In genomic region chr3:60594025-60594424, GRCh38 we compare ENCODE assay signal across 9 cellular contexts.
DNase-seq lines count a peak whose midpoint lies in the region; ATAC-seq and TF ChIP-seq lines count a peak whose summit lies in the region.
"Had no signal": no experiment of that assay in that cellular context is flagged by ENCODE, and none has a peak within 500 bp of the region (broad histone marks: within the 10 kb centered on the region; RNA-seq: fewer than 3 reads in every experiment).

No MANE protein-coding gene starts in this region.

- no peak overlapping the region for H3K4me3 ChIP-seq in breast epithelium
- no peak overlapping the region for H3K4me3 ChIP-seq in thyroid gland (replicated peaks in 1 of 3)

- H3K4me1 Mint-ChIP-seq in activated naive CD4-positive, alpha-beta T cell treated with anti-CD3 and anti-CD28 coated beads for 36 hours (ENCODE audit: low read depth) = no peaks in the 10 kb centered on the region

- no peak for ATAC-seq in GM21723 (IDR thresholded peaks at IDR 0.05; ENCODE audit: unreplicated experiment)
- ATAC-seq: HCT116 had no signal

- H3K4me1 ChIP-seq in breast epithelium (no peaks in the 10 kb centered on the region), thyroid gland (no peaks in the 10 kb centered on the region)

- H3K27me3 ChIP-seq in breast epithelium (no peaks in the 10 kb centered on the region), thyroid gland (no peaks in the 10 kb centered on the region)

- no peaks in the 10 kb centered on the region for H3K36me3 Mint-ChIP-seq in activated naive CD4-positive, alpha-beta T cell treated with anti-CD3 and anti-CD28 coated beads for 36 hours (ENCODE audit: low read depth)

- CTCF ChIA-PET in activated naive CD4-positive, alpha-beta T cell treated with anti-CD3 and anti-CD28 coated beads for 36 hours (lab: Charles Lee) = no interaction called here

- TF ChIP-seq CTCF in breast epithelium (IDR thresholded peaks at IDR 0.05) (no peak), thyroid gland (IDR thresholded peaks at IDR 0.05) (no peak)

- 18 to 28% methylated on average over 5 to 6 of the region's 6 CpGs for WGBS in thyroid gland, 2 donors

- no peak overlapping the region for H3K27ac Mint-ChIP-seq in activated naive CD4-positive, alpha-beta T cell treated with anti-CD3 and anti-CD28 coated beads for 36 hours

- TF ChIP-seq POLR2A in breast epithelium (IDR thresholded peaks at IDR 0.05) = no peak
- no peak for TF ChIP-seq POLR2A in thyroid gland (IDR thresholded peaks at IDR 0.05)

- H3K4me3 Mint-ChIP-seq in activated naive CD4-positive, alpha-beta T cell treated with anti-CD3 and anti-CD28 coated beads for 36 hours = no peak overlapping the region

- no peaks in the 10 kb centered on the region for H3K36me3 ChIP-seq in breast epithelium
- no peaks in the 10 kb centered on the region for H3K36me3 ChIP-seq in thyroid gland

- DNase-seq in NCI-H446 treated with DMSO at 0.1 percent for 48 hours (lab: John Stamatoyannopoulos, UW) (peak; percentile 46), breast epithelium (ENCODE audit: low spot score in 2 of 2) (peak; percentile 76 to 83), iris pigment epithelial cell (ENCODE audit: low read depth) (peak; percentile 84), thyroid gland (peak; percentile 77 to 78), NCI-H82 (lab: John Stamatoyannopoulos, UW) (no peak)
- DNase-seq in activated naive CD4-positive, alpha-beta T cell treated with anti-CD3 and anti-CD28 coated beads for 36 hours = no peak
- DNase-seq: NCI-H187 had no signal

- H3K9me3 Mint-ChIP-seq in activated naive CD4-positive, alpha-beta T cell treated with anti-CD3 and anti-CD28 coated beads for 36 hours = no peaks in the 10 kb centered on the region

- H3K27ac ChIP-seq in breast epithelium = no peak overlapping the region
- no peak overlapping the region for H3K27ac ChIP-seq in thyroid gland

- H3K9me3 ChIP-seq in breast epithelium (no peaks in the 10 kb centered on the region), thyroid gland (no peaks in the 10 kb centered on the region)

- intact Hi-C loops in breast epithelium (cut with DNase I; ENCODE audit: low total_unique reads) (no loop called here), thyroid gland (cut with DNase I) (no loop called here)
- intact Hi-C loops in activated naive CD4-positive, alpha-beta T cell treated with anti-CD3 and anti-CD28 coated beads for 36 hours (cut with micrococcal nuclease) = loop anchor here (10.0 kb wide), 1 partner anchor 359 kb away; no protein-coding TSS in a partner anchor

- no peaks in the 10 kb centered on the region for H3K27me3 Mint-ChIP-seq in activated naive CD4-positive, alpha-beta T cell treated with anti-CD3 and anti-CD28 coated beads for 36 hours (ENCODE audit: low read depth)

Comparison
In these comparisons a context has a peak if more than half of its experiments do, and no peak if none do; other contexts are left out.
1. DNase-seq: peak in NCI-H446 treated with DMSO at 0.1 percent for 48 hours (single experiment), breast epithelium (2 of 2), iris pigment epithelial cell (single experiment) and thyroid gland (2 of 2); none in NCI-H82 (single experiment) and activated naive CD4-positive, alpha-beta T cell treated with anti-CD3 and anti-CD28 coated beads for 36 hours (single experiment).